In genomic region chr9:75616052-75616451, GRCh38 we compare ENCODE assay signal across 18 cellular contexts.
DNase-seq lines count a peak whose midpoint lies in the region; ATAC-seq and TF ChIP-seq lines count a peak whose summit lies in the region.
"Had no signal": no experiment of that assay in that cellular context is flagged by ENCODE, and none has a peak within 500 bp of the region (broad histone marks: within the 10 kb centered on the region; RNA-seq: fewer than 3 reads in every experiment).

No MANE protein-coding gene starts in this region.

- POLR2A ChIA-PET in activated CD4-positive, alpha-beta T cell treated with anti-CD3 and anti-CD28 coated beads, Interleukin-2, amount 10 ng/mL, durations not matched to agents 7 days and 5 days (lab: Charles Lee): no interaction called here

- no peak overlapping the region for H3K4me3 Mint-ChIP-seq in neural progenitor cell
- H3K4me3 Mint-ChIP-seq in activated CD4-positive, alpha-beta T cell treated with anti-CD3 and anti-CD28 coated beads, Interleukin-2, amount 10 ng/mL, durations not matched to agents 7 days and 5 days: no peak overlapping the region
- H3K4me3 Mint-ChIP-seq: B cell; CD4-positive, CD25-positive, alpha-beta regulatory T cell; CD8-positive, alpha-beta T cell had no signal

- H3K4me2 ChIP-seq in OCI-LY1 (ENCODE audit: low read length) (peak overlapping the region; percentile 52), neural progenitor cell (peak overlapping the region; percentile 59)
- H3K4me2 ChIP-seq: BLaER1 had no signal

- H3K9ac ChIP-seq in OCI-LY1 (ENCODE audit: low read length) (no peak overlapping the region; the same call in 1 of the 2 replicates), neural progenitor cell (no peak overlapping the region)
- H3K9ac ChIP-seq: BLaER1, GM23248 had no signal

- H3K9me3 Mint-ChIP-seq in neural progenitor cell: peaks cover 11% of the 10 kb centered on the region
- H3K9me3 Mint-ChIP-seq in activated CD4-positive, alpha-beta T cell treated with anti-CD3 and anti-CD28 coated beads, Interleukin-2, amount 10 ng/mL, durations not matched to agents 7 days and 5 days: no peaks in the 10 kb centered on the region
- H3K9me3 Mint-ChIP-seq: CD8-positive, alpha-beta T cell had no signal

- H3K79me2 ChIP-seq in OCI-LY1 (ENCODE audit: insufficient read depth, low read length): no peaks in the 10 kb centered on the region
- no peaks in the 10 kb centered on the region for H3K79me2 ChIP-seq in neural progenitor cell (ENCODE audit: low read depth)

- no peak for TF ChIP-seq CTCF in heart right ventricle (IDR thresholded peaks at IDR 0.05)
- no peak for TF ChIP-seq CTCF in OCI-LY1 (IDR thresholded peaks at IDR 0.05; ENCODE audit: low read length)
- TF ChIP-seq CTCF in neural progenitor cell (IDR thresholded peaks at IDR 0.05): no peak
- TF ChIP-seq CTCF in GM10266 (IDR thresholded peaks at IDR 0.05; ENCODE audit: control insufficient read depth, insufficient read depth, low read depth, missing control alignments): no peak

- ATAC-seq in left ventricle myocardium superior: peak; percentile 63
- ATAC-seq in heart right ventricle: no peak
- ATAC-seq: CD8-positive, alpha-beta T cell; GM12878 had no signal

- no peak overlapping the region for H3K27ac Mint-ChIP-seq in neural progenitor cell
- H3K27ac Mint-ChIP-seq in activated CD4-positive, alpha-beta T cell treated with anti-CD3 and anti-CD28 coated beads, Interleukin-2, amount 10 ng/mL, durations not matched to agents 7 days and 5 days: no peak overlapping the region
- H3K27ac Mint-ChIP-seq: B cell; CD4-positive, CD25-positive, alpha-beta regulatory T cell; CD8-positive, alpha-beta T cell had no signal

- CTCF ChIA-PET in activated CD4-positive, alpha-beta T cell treated with anti-CD3 and anti-CD28 coated beads, Interleukin-2, amount 10 ng/mL, durations not matched to agents 7 days and 5 days (lab: Charles Lee): no interaction called here

- WGBS in heart right ventricle, 2 donors: 37 to 45% methylated on average over 1 of the region's 1 CpG

- H3K4me3 ChIP-seq in heart right ventricle (no peak overlapping the region), OCI-LY1 (ENCODE audit: low read depth, low read length, poor library complexity, severe bottlenecking) (peak overlapping the region; percentile 24), neural progenitor cell (no peak overlapping the region)
- H3K4me3 ChIP-seq: BLaER1, GM12878, GM23248 had no signal

- no peak overlapping the region for H3K27ac ChIP-seq in heart right ventricle
- peak overlapping the region; percentile 100 for H3K27ac ChIP-seq in OCI-LY1 (ENCODE audit: low read depth, low read length, poor library complexity, severe bottlenecking)
- no peak overlapping the region for H3K27ac ChIP-seq in neural progenitor cell
- H3K27ac ChIP-seq: BLaER1, C4-2B, GM23248 had no signal

- H4K20me1 ChIP-seq in OCI-LY1 (ENCODE audit: insufficient read depth, low read length) (no peaks in the 10 kb centered on the region), neural progenitor cell (ENCODE audit: low read depth) (no peaks in the 10 kb centered on the region)
- H4K20me1 ChIP-seq: BLaER1 had no signal

- H3K4me1 ChIP-seq in heart right ventricle: peaks cover 0 to 18% (median 0%) of the 10 kb centered on the region in 9 donors
- peaks cover 72% of the 10 kb centered on the region for H3K4me1 ChIP-seq in OCI-LY1 (ENCODE audit: insufficient read depth, low read length, severe bottlenecking)
- peaks cover 38% of the 10 kb centered on the region for H3K4me1 ChIP-seq in neural progenitor cell
- H3K4me1 ChIP-seq: BLaER1, Caco-2 had no signal

- H3K27me3 Mint-ChIP-seq in neural progenitor cell (ENCODE audit: insufficient read depth, low read depth): peaks cover 10% of the 10 kb centered on the region
- H3K27me3 Mint-ChIP-seq in activated CD4-positive, alpha-beta T cell treated with anti-CD3 and anti-CD28 coated beads, Interleukin-2, amount 10 ng/mL, durations not matched to agents 7 days and 5 days: peaks cover 12% of the 10 kb centered on the region
- H3K27me3 Mint-ChIP-seq: CD4-positive, CD25-positive, alpha-beta regulatory T cell had no signal

- no peak for DNase-seq in left ventricle myocardium superior
- no peak for DNase-seq in heart right ventricle
- no peak for DNase-seq in neural progenitor cell (ENCODE audit: low spot score)
- no peak for DNase-seq in activated CD4-positive, alpha-beta T cell treated with anti-CD3 and anti-CD28 coated beads, Interleukin-2, amount 10 ng/mL, durations not matched to agents 7 days and 5 days
- no peak for DNase-seq in amniotic stem cell (lab: John Stamatoyannopoulos, UW)
- DNase-seq in GM10266 (ENCODE audit: extremely low spot score): no peak
- DNase-seq: Caco-2; CD4-positive, CD25-positive, alpha-beta regulatory T cell; CD8-positive, alpha-beta T cell; DND-41; GM23248; H7; HCEC 1CT had no signal

- peaks cover 0 to 8% (median 0%) of the 10 kb centered on the region in 11 donors for H3K9me3 ChIP-seq in heart right ventricle
- H3K9me3 ChIP-seq in OCI-LY1 (ENCODE audit: low read length): no peaks in the 10 kb centered on the region
- H3K9me3 ChIP-seq in neural progenitor cell (ENCODE audit: low read depth): no peaks in the 10 kb centered on the region
- H3K9me3 ChIP-seq: Caco-2 had no signal

- peaks cover 4% of the 10 kb centered on the region for H3K36me3 Mint-ChIP-seq in neural progenitor cell
- no peaks in the 10 kb centered on the region for H3K36me3 Mint-ChIP-seq in activated CD4-positive, alpha-beta T cell treated with anti-CD3 and anti-CD28 coated beads, Interleukin-2, amount 10 ng/mL, durations not matched to agents 7 days and 5 days (ENCODE audit: low read depth)
- H3K36me3 Mint-ChIP-seq: CD4-positive, CD25-positive, alpha-beta regulatory T cell; CD8-positive, alpha-beta T cell had no signal

- no peaks in the 10 kb centered on the region for H3K9me2 ChIP-seq in OCI-LY1 (ENCODE audit: low read depth, low read length)

- H2AFZ ChIP-seq in OCI-LY1 (ENCODE audit: low read length) (no peak overlapping the region), neural progenitor cell (replicated peaks) (no peak overlapping the region)
- H2AFZ ChIP-seq: GM23248 had no signal

- H3K27me3 ChIP-seq in heart right ventricle (no peaks in the 10 kb centered on the region), OCI-LY1 (ENCODE audit: insufficient read depth, low read length) (no peaks in the 10 kb centered on the region), neural progenitor cell (no peaks in the 10 kb centered on the region)
- H3K27me3 ChIP-seq: BLaER1 had no signal

- H3K36me3 ChIP-seq in heart right ventricle: no peaks in the 10 kb centered on the region
- no peaks in the 10 kb centered on the region for H3K36me3 ChIP-seq in OCI-LY1 (ENCODE audit: insufficient read depth, low read length)
- no peaks in the 10 kb centered on the region for H3K36me3 ChIP-seq in neural progenitor cell
- H3K36me3 ChIP-seq: BLaER1 had no signal

- intact Hi-C loops in left ventricle myocardium superior (cut with micrococcal nuclease): loop anchor here (10.0 kb wide), 1 partner anchor 249 kb away; no protein-coding TSS in a partner anchor
- intact Hi-C loops in heart right ventricle (cut with DNase I): loop anchor here in 1 of 10 donors (10.0 kb wide), 1 partner anchor 229 kb away; no protein-coding TSS in a partner anchor

- peaks cover 34% of the 10 kb centered on the region for H3K4me1 Mint-ChIP-seq in neural progenitor cell
- no peaks in the 10 kb centered on the region for H3K4me1 Mint-ChIP-seq in activated CD4-positive, alpha-beta T cell treated with anti-CD3 and anti-CD28 coated beads, Interleukin-2, amount 10 ng/mL, durations not matched to agents 7 days and 5 days
- H3K4me1 Mint-ChIP-seq: B cell; CD4-positive, CD25-positive, alpha-beta regulatory T cell had no signal

- H3F3A ChIP-seq in OCI-LY1 (ENCODE audit: insufficient read depth, low read length) (peaks cover 5% of the 10 kb centered on the region), neural progenitor cell (ENCODE audit: low read depth) (peaks cover 4% of the 10 kb centered on the region)
